In genomic region chr20:47468290-47469050, GRCh38 we compare ENCODE assay signal across 12 cellular contexts. TPM values are rescaled to one million over a fixed set of nuclear protein-coding genes. Genes with fewer than 3 reads are reported as not detected.
DNase-seq lines count a peak whose midpoint lies in the region; ATAC-seq and TF ChIP-seq lines count a peak whose summit lies in the region.
"Had no signal": no experiment of that assay in that cellular context is flagged by ENCODE, and none has a peak within 500 bp of the region (broad histone marks: within the 10 kb centered on the region; RNA-seq: fewer than 3 reads in every experiment).

No MANE protein-coding gene starts in this region.

- H4K12ac ChIP-seq in trophoblast cell (ENCODE audit: low read depth, low read length): no peak overlapping the region

- H3K36me3 ChIP-seq in OCI-LY3 (replicated peaks; ENCODE audit: low read depth, low read length): no peaks in the 10 kb centered on the region
- no peaks in the 10 kb centered on the region for H3K36me3 ChIP-seq in trophoblast cell (ENCODE audit: control insufficient read depth in 1 of 2, insufficient read depth in 2 of 2, low read length in 2 of 2)
- H3K36me3 ChIP-seq: lower lobe of right lung had no signal

- H3K18ac ChIP-seq in trophoblast cell (ENCODE audit: low read length): peak overlapping the region; percentile 84

- no peak overlapping the region for H3K4me3 Mint-ChIP-seq in activated naive CD4-positive, alpha-beta T cell treated with anti-CD3 and anti-CD28 coated beads for 36 hours
- H3K4me3 Mint-ChIP-seq: type B pancreatic cell had no signal

- H3K4me1 ChIP-seq in OCI-LY3 (ENCODE audit: low read length) (peaks cover 37% of the 10 kb centered on the region), trophoblast cell (ENCODE audit: control insufficient read depth in 1 of 2, insufficient read depth in 2 of 2, low read length in 2 of 2) (peaks cover 12 to 16% of the 10 kb centered on the region in 2 experiments)

- peaks cover 6% of the 10 kb centered on the region for H3K4me1 Mint-ChIP-seq in activated naive CD4-positive, alpha-beta T cell treated with anti-CD3 and anti-CD28 coated beads for 36 hours (ENCODE audit: low read depth)

- H3K9me3 ChIP-seq in OCI-LY3 (ENCODE audit: insufficient read depth, low read length) (no peaks in the 10 kb centered on the region), trophoblast cell (ENCODE audit: insufficient read depth, low read depth, low read length) (no peaks in the 10 kb centered on the region)
- H3K9me3 ChIP-seq: lower lobe of right lung had no signal

- H3K79me2 ChIP-seq in OCI-LY3 (ENCODE audit: low read length) (no peaks in the 10 kb centered on the region), trophoblast cell (ENCODE audit: control insufficient read depth, insufficient read depth, low read length, poor library complexity) (peaks cover 2% of the 10 kb centered on the region)

- peak overlapping the region; percentile 88 for H2BK120ac ChIP-seq in trophoblast cell (ENCODE audit: insufficient read depth, low read length, poor library complexity)

- H4K8ac ChIP-seq in trophoblast cell (ENCODE audit: low read depth, low read length): peak overlapping the region; percentile 82

- peak overlapping the region; percentile 76 for H2BK5ac ChIP-seq in trophoblast cell (ENCODE audit: low read depth, low read length, poor library complexity)

- no peaks in the 10 kb centered on the region for H3K27me3 Mint-ChIP-seq in activated naive CD4-positive, alpha-beta T cell treated with anti-CD3 and anti-CD28 coated beads for 36 hours (ENCODE audit: low read depth)
- H3K27me3 Mint-ChIP-seq: type B pancreatic cell had no signal

- H3K4ac ChIP-seq in trophoblast cell (ENCODE audit: low read depth, low read length): peak overlapping the region; percentile 88

- H3K4me3 ChIP-seq in OCI-LY3 (ENCODE audit: low read length) (peak overlapping the region; percentile 34), trophoblast cell (ENCODE audit: low read depth, low read length) (no peak overlapping the region)
- H3K4me3 ChIP-seq: lower lobe of right lung had no signal

- H3K23ac ChIP-seq in trophoblast cell (ENCODE audit: low read length): no peak overlapping the region

- H3K36me3 Mint-ChIP-seq in activated naive CD4-positive, alpha-beta T cell treated with anti-CD3 and anti-CD28 coated beads for 36 hours (ENCODE audit: low read depth): no peaks in the 10 kb centered on the region
- H3K36me3 Mint-ChIP-seq: type B pancreatic cell had no signal

- H3K27ac Mint-ChIP-seq in activated naive CD4-positive, alpha-beta T cell treated with anti-CD3 and anti-CD28 coated beads for 36 hours: no peak overlapping the region
- H3K27ac Mint-ChIP-seq: type B pancreatic cell had no signal

- H3K9ac ChIP-seq in OCI-LY3 (ENCODE audit: low read length) (peak overlapping the region; percentile 28), trophoblast cell (ENCODE audit: low read length) (no peak overlapping the region)

- H2BK12ac ChIP-seq in trophoblast cell (ENCODE audit: low read length): peak overlapping the region; percentile 88

- WGBS in trophoblast cell (ENCODE audit: extremely low coverage, insufficient coverage, insufficient read length): no CpG with 5 or more reads among the region's 14 CpGs

- H2AFZ ChIP-seq in OCI-LY3 (ENCODE audit: low read depth, low read length) (peak overlapping the region; percentile 73), trophoblast cell (ENCODE audit: insufficient read depth, low read length, poor library complexity) (no peak overlapping the region)

- no peaks in the 10 kb centered on the region for H4K20me1 ChIP-seq in OCI-LY3 (ENCODE audit: insufficient read depth, low read length)

- no peaks in the 10 kb centered on the region for H3K27me3 ChIP-seq in OCI-LY3 (ENCODE audit: low read depth, low read length)
- no peaks in the 10 kb centered on the region for H3K27me3 ChIP-seq in trophoblast cell (ENCODE audit: insufficient read depth, low read length)

- H2AK5ac ChIP-seq in trophoblast cell (ENCODE audit: low read length): peak overlapping the region; percentile 75

- TF ChIP-seq CTCF in OCI-LY3 (IDR thresholded peaks at IDR 0.05; ENCODE audit: low read depth, low read length): no peak

- H3K14ac ChIP-seq in trophoblast cell (ENCODE audit: low read length): peak overlapping the region; percentile 92

- H3K27ac ChIP-seq in OCI-LY3 (ENCODE audit: low read length): peak overlapping the region; percentile 41
- peak overlapping the region; percentile 62 for H3K27ac ChIP-seq in trophoblast cell (ENCODE audit: low read depth, low read length)
- H3K27ac ChIP-seq: lower lobe of right lung had no signal

- no peaks in the 10 kb centered on the region for H3K9me3 Mint-ChIP-seq in activated naive CD4-positive, alpha-beta T cell treated with anti-CD3 and anti-CD28 coated beads for 36 hours
- H3K9me3 Mint-ChIP-seq: type B pancreatic cell had no signal

- DNase-seq in trophoblast cell (no peak), putamen (ENCODE audit: low spot score) (no peak)
- no peak for DNase-seq in activated naive CD4-positive, alpha-beta T cell treated with anti-CD3 and anti-CD28 coated beads for 36 hours
- no peak for DNase-seq in stimulated activated CD4-positive, alpha-beta T cell treated with anti-CD3 and anti-CD28 coated beads, Interleukin-12 subunit alpha, Interleukin-12 subunit beta, amount 100 ng/mL, for 4 hours
- DNase-seq: activated naive CD4-positive, alpha-beta T cell treated with Interleukin-2 at 50 U/mL for 16 hours; lower lobe of right lung; NCI-H2081 treated with DMSO at 0.1 percent for 48 hours had no signal

- CTCF ChIA-PET in activated naive CD4-positive, alpha-beta T cell treated with anti-CD3 and anti-CD28 coated beads for 36 hours (lab: Charles Lee): no interaction called here

- H3K4me2 ChIP-seq in OCI-LY3 (ENCODE audit: low read length) (peak overlapping the region; percentile 55), trophoblast cell (ENCODE audit: low read length) (no peak overlapping the region)

- ATAC-seq in GM19025 (IDR thresholded peaks at IDR 0.05; ENCODE audit: low read depth, unreplicated experiment) (peak; percentile 46), HG02970 (IDR thresholded peaks at IDR 0.05; ENCODE audit: low FRiP score, unreplicated experiment) (peak; percentile 57), HG02571 (IDR thresholded peaks at IDR 0.05; ENCODE audit: unreplicated experiment) (no peak)
- ATAC-seq: lower lobe of right lung had no signal

- H4K91ac ChIP-seq in trophoblast cell (ENCODE audit: low read depth, low read length): peak overlapping the region; percentile 96

- intact Hi-C loops in activated naive CD4-positive, alpha-beta T cell treated with anti-CD3 and anti-CD28 coated beads for 36 hours (cut with micrococcal nuclease): no loop called here

- H3K79me1 ChIP-seq in trophoblast cell (ENCODE audit: low read length): peaks cover 27% of the 10 kb centered on the region

RNA-seq across cellular contexts. Expression of gene NCOA3, which starts 33.2 kb away (rescaled TPM):
- polyA plus RNA-seq in trophoblast cell (2013): 189 and 191 TPM in 2 replicates
- total RNA-seq in activated naive CD4-positive, alpha-beta T cell treated with anti-CD3 and anti-CD28 coated beads for 36 hours: 10 to 100 TPM; 48.3 to 53.2 TPM
